Comparison of ENCODE assay signal across 8 cellular contexts in the genomic region with DNA sequence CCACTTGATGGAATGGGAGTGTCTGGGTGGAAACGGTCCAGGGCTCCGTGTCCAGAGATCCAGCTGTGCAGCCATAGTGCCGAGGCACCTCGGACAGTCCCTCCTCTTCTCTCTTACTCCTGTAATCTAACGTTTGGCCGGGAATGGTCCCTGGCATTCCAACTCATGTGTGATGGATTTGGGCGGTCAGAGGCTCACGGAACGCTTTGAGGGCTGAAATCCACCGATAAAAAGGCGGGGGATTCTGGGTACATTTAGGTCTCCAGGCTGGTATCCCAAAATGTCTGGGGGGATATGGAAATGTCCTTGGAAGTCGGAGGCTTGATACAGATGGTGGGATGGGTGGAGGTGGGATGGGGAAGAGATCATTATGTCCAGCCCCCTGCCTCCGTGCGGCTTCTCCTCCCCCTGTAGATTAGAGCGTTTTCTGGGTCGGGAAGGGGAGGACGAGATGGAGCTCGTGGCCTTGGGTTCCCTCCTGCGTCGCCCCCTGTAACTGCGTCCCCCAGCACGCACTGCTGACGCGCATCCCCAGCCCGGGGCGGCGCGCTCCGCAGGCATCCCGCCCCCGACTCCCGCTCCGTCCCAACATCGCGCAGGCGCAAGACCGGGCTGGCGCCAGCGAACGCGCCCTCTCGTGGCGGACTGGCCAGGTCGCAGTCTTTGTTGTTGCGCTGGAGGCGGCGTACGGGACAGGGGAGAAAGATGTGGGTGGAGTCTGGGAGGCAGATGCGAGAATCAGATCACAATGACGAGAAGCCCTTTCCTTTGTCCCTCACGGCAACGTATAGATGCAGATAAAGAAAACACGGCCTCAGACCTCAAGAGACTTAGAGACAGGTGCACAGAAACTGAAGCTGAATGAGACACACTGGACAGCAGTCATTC. TPM values are rescaled to one million over a fixed set of nuclear protein-coding genes. Genes with fewer than 3 reads are reported as not detected.
A peak's percentile ranks its signal among the peaks of the same experiment; 100 is the strongest.
DNase-seq lines count a peak whose midpoint lies in the region; ATAC-seq and TF ChIP-seq lines count a peak whose summit lies in the region.

No MANE protein-coding gene starts in this region.

- H3K27ac ChIP-seq in right atrium auricular region (peak overlapping the region; percentile 67 to 81), psoas muscle (peak overlapping the region; percentile 66), urinary bladder (ENCODE audit: low read depth) (peak overlapping the region; percentile 48)

- H3K4me1 Mint-ChIP-seq in T-cell, result peaks cover 28 to 40% (median 38%) of the 10 kb centered on the region in 3 donors

- ATAC-seq in HG02798 (IDR thresholded peaks at IDR 0.05; ENCODE audit: poor library complexity, unreplicated experiment) (peak; percentile 94), T-cell (replicated peaks in 1 of 4) (peak; percentile 89 to 97 (median 96)), psoas muscle (peak; percentile 75 to 82 (median 78))

- no peaks in the 10 kb centered on the region for H3K36me3 ChIP-seq in right atrium auricular region
- H3K36me3 ChIP-seq in psoas muscle (ENCODE audit: insufficient read depth in 1 of 2, low read depth in 1 of 2), result no peaks in the 10 kb centered on the region
- no peaks in the 10 kb centered on the region for H3K36me3 ChIP-seq in urinary bladder (ENCODE audit: insufficient read depth)

- peak overlapping the region; percentile 52 for H3K4me3 ChIP-seq in GM12875 (ENCODE audit: low read depth, low read length)
- peak overlapping the region; percentile 43 to 58 for H3K4me3 ChIP-seq in right atrium auricular region
- peak overlapping the region; percentile 76 for H3K4me3 ChIP-seq in psoas muscle
- H3K4me3 ChIP-seq in urinary bladder (ENCODE audit: low read depth, low read length), result peak overlapping the region; percentile 30

- H3K9me3 ChIP-seq in right atrium auricular region, result no peaks in the 10 kb centered on the region
- no peaks in the 10 kb centered on the region for H3K9me3 ChIP-seq in psoas muscle

- peak overlapping the region; percentile 40 to 85 for H3K27ac Mint-ChIP-seq in T-cell

- no peaks in the 10 kb centered on the region for H3K27me3 Mint-ChIP-seq in T-cell

- H3K36me3 Mint-ChIP-seq in T-cell, result no peaks in the 10 kb centered on the region

- peak; percentile 97 for TF ChIP-seq CTCF in GM12875 (IDR thresholded peaks at IDR 0.05; ENCODE audit: borderline replicate concordance, insufficient read depth, low read depth, low read length)
- peak; percentile 82 to 96 for TF ChIP-seq CTCF in right atrium auricular region (IDR thresholded peaks at IDR 0.05)
- TF ChIP-seq CTCF in psoas muscle (IDR thresholded peaks at IDR 0.05), result peak; percentile 91

- CTCF ChIA-PET in T-cell (lab: Charles Lee), result interaction anchor here (0.5 to 2.7 kb wide), 21 partner anchors 9 to 201 kb away, joined by 3 to 26 read pairs (median 5); partner anchors contain the start of gene PDK2 (in 1 of the 2)

- 1 to 2% (median 1%) methylated on average over 50 to 53 of the region's 53 CpGs for WGBS in psoas muscle, 3 donors
- WGBS in urinary bladder, result under 1% methylated on average over 53 of the region's 53 CpGs

- POLR2A ChIA-PET in T-cell (lab: Charles Lee), result interaction anchor here (0.6 to 0.9 kb wide), 3 partner anchors 15 to 141 kb away, joined by 3 to 6 read pairs (median 3); no protein-coding TSS in a partner anchor

- H3K27me3 ChIP-seq in right atrium auricular region (no peaks in the 10 kb centered on the region), psoas muscle (ENCODE audit: insufficient read depth in 3 of 3, low read length in 2 of 3) (no peaks in the 10 kb centered on the region)

- peaks cover 0 to 39% of the 10 kb centered on the region in 2 donors for H3K4me1 ChIP-seq in right atrium auricular region
- peaks cover 33% of the 10 kb centered on the region for H3K4me1 ChIP-seq in psoas muscle
- H3K4me1 ChIP-seq in urinary bladder (ENCODE audit: insufficient read depth), result no peaks in the 10 kb centered on the region

- intact Hi-C loops in psoas muscle (cut with DNase I), result loop anchor here in 1 of 2 donors (1.0 to 2.0 kb wide), 3 partner anchors 9 to 44 kb away; no protein-coding TSS in a partner anchor

- DNase-seq in NCI-H146 treated with DMSO at 0.1 percent for 48 hours (lab: John Stamatoyannopoulos, UW; ENCODE audit: unreplicated experiment) (peak; percentile 86), T-cell (peak; percentile 85 to 95 (median 91)), amniotic epithelial cell (ENCODE audit: low read depth) (peak; percentile 74), right atrium auricular region (ENCODE audit: low spot score) (peak; percentile 93), psoas muscle (peak; percentile 94 to 95)

- no peaks in the 10 kb centered on the region for H3K9me3 Mint-ChIP-seq in T-cell

- peak overlapping the region; percentile 72 to 79 (median 77) for H3K4me3 Mint-ChIP-seq in T-cell

RNA-seq across cellular contexts. Expression of gene SGCA, which starts 4.5 kb away (rescaled TPM):
- total RNA-seq in T-cell (under 1 TPM in 1 of 5 donors, not detected in 4; 0.33 TPM), right atrium auricular region (100 to 1,000 TPM; 120 to 207 TPM), psoas muscle (100 to 1,000 TPM; 245 to 291 (median 266) TPM), urinary bladder (15.4 TPM)
- polyA plus RNA-seq in psoas muscle (100 to 1,000 TPM; 120 to 254 (median 151) TPM), urinary bladder (89.1 TPM)

RNA-seq across cellular contexts. Expression of gene PPP1R9B, which starts 10.8 kb away (rescaled TPM):
- total RNA-seq in T-cell (10 to 100 TPM; 69.5 to 95.9 (median 91.3) TPM), right atrium auricular region (10 to 100 TPM; 16.9 to 24.2 TPM), psoas muscle (10 to 100 TPM; 15.1 to 26.5 (median 18.4) TPM), urinary bladder (16.6 TPM)
- polyA plus RNA-seq in psoas muscle (10 to 100 TPM in 2 of 3 donors, 1 to 10 TPM in 1; 7.0 to 11.3 (median 11.0) TPM), urinary bladder (29.6 TPM)

RNA-seq across cellular contexts. Expression of gene SAMD14, which starts 31.3 kb away (rescaled TPM):
- total RNA-seq in T-cell (under 1 TPM; 0.23 to 0.70 (median 0.35) TPM), right atrium auricular region (1 to 10 TPM in 1 of 2 donors, under 1 TPM in 1; 0.78 to 1.1 TPM), psoas muscle (1 to 10 TPM in 3 of 4 donors, under 1 TPM in 1; 0.55 to 2.7 (median 1.3) TPM), urinary bladder (2.2 TPM)
- polyA plus RNA-seq in psoas muscle (1 to 10 TPM in 1 of 3 donors, under 1 TPM in 2; 0.64 to 1.3 (median 0.98) TPM), urinary bladder (3.7 TPM)

RNA-seq across cellular contexts. Expression of gene COL1A1, which starts 40.2 kb away (rescaled TPM):
- 10 to 100 TPM in 2 of 5 donors, 1 to 10 TPM in 3; 4.1 to 21.0 (median 6.6) TPM for total RNA-seq in T-cell
- 100 to 1,000 TPM in 1 of 2 donors, 10 to 100 TPM in 1; 19.8 to 180 TPM for total RNA-seq in right atrium auricular region
- 10 to 100 TPM; 10.2 to 46.6 (median 18.7) TPM for total RNA-seq in psoas muscle
- polyA plus RNA-seq in psoas muscle, result 1 to 10 TPM; 2.3 to 5.4 (median 3.3) TPM
- total RNA-seq in urinary bladder, result 5,262 TPM
- 802 TPM for polyA plus RNA-seq in urinary bladder

Comparison
In these comparisons a context has a peak if more than half of its experiments do, and no peak if none do; other contexts are left out.
1. Peak in every context shown above with its lines: DNase-seq, ATAC-seq, H3K4me3 ChIP-seq and H3K27ac ChIP-seq.
2. RNA of gene SGCA, which starts 4.5 kb away (total RNA-seq): 245 to 291 TPM in psoas muscle, 120 to 207 TPM in right atrium auricular region and 15.4 TPM in urinary bladder (single experiment); 0.33 TPM in T-cell; every median in the first group is over 10 times any median in the second.